8 cellular contexts compared by ENCODE assay signal in the genomic region with DNA sequence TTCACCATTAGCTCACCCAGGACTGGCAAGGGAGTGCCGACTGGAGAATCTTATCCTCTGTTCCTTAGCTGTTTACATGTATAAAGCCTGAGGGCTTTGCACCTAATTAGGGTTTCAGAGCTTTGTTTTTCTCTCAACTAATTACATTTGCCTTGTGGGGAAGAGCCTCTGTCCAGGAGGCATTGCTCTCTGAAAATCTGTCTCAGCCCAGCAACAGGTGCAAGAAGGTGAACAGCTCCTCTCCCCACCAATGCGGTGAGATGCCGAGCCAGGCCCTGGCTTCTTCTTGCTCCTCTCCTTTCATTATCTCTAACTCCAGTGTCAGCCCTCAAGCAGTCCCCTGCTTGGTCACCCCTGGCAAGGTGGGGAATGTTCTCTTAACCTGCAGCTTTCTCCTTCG. TPM values are rescaled to one million over a fixed set of nuclear protein-coding genes. Genes with fewer than 3 reads are reported as not detected.
DNase-seq lines count a peak whose midpoint lies in the region; ATAC-seq, FAIRE-seq and TF ChIP-seq lines count a peak whose summit lies in the region.
"Not testable (repeated sequence)": the region's sequence is repeated elsewhere in the genome, so short reads cannot be mapped to it uniquely, and the experiment has no call there.

No MANE protein-coding gene starts in this region.

- not testable (repeated sequence) for H3K4ac ChIP-seq in mesendoderm (ENCODE audit: low read depth, low read length)

- in situ Hi-C loops in K562 (cut with MboI) = not testable (repeated sequence)

- not testable (repeated sequence) for H3K36me3 ChIP-seq in HUES48 (ENCODE audit: control insufficient read depth, insufficient read depth, low read length); K562 (ENCODE audit: control insufficient read depth, insufficient read depth, low read length); cardiac muscle cell; mesendoderm (ENCODE audit: control insufficient read depth, insufficient read depth, low read length); psoas muscle (ENCODE audit: insufficient read depth in 1 of 2, low read depth in 1 of 2)

- 0 out of 2 replicates have a peak overlapping the region, but pooled peaks have one; percentile 44 for H2AFZ ChIP-seq in K562 (ENCODE audit: low read depth, low read length)

- H4K8ac ChIP-seq in mesendoderm (ENCODE audit: low read depth, low read length) = not testable (repeated sequence)

- not testable (repeated sequence) for H3K4me3 ChIP-seq in HUES48 (ENCODE audit: low read depth, low read length); K562; cardiac muscle cell; mesendoderm (ENCODE audit: low read length); psoas muscle

- not testable (repeated sequence) for H2BK15ac ChIP-seq in mesendoderm (replicated peaks; ENCODE audit: low read depth)

- H2BK5ac ChIP-seq in mesendoderm (ENCODE audit: low read length) = not testable (repeated sequence)

- not testable (repeated sequence) for H3K18ac ChIP-seq in mesendoderm (ENCODE audit: low read length)

- not testable (repeated sequence) for H3K4me2 ChIP-seq in K562 (ENCODE audit: insufficient read depth, low read length); mesendoderm (ENCODE audit: low read length)

- CTCF ChIA-PET in K562 (lab: Yijun Ruan, JAX; ENCODE audit: low intra/inter-chr PET ratio) = not testable (repeated sequence)

- 84% methylated on average over 2 of the region's 4 CpGs for WGBS in K562 (ENCODE audit: insufficient coverage, low coverage, missing lambda C conversion rate)
- whole genome bisulfite sequencing in mesendoderm (ENCODE audit: extremely low coverage, insufficient coverage, low lambda C conversion rate) = no CpG with 5 or more reads among the region's 4 CpGs
- 66 to 84% (median 68%) methylated on average over 2 to 4 of the region's 4 CpGs for WGBS in psoas muscle, 3 donors

- not testable (repeated sequence) for FAIRE-seq in K562 (lab: Jason Lieb, UNC)

- not testable (repeated sequence) for H2BK120ac ChIP-seq in mesendoderm (ENCODE audit: low read depth, low read length)

- H2AK5ac ChIP-seq in mesendoderm (ENCODE audit: low read length) = not testable (repeated sequence)

- not testable (repeated sequence) for H3K56ac ChIP-seq in mesendoderm (ENCODE audit: low read length)

- not testable (repeated sequence) for H3K79me2 ChIP-seq in K562 (ENCODE audit: control insufficient read depth, insufficient read depth, low read length); mesendoderm (ENCODE audit: control insufficient read depth, insufficient read depth, low read length)

- TF ChIP-seq CTCF in K562 (IDR thresholded peaks at IDR 0.05 in 2 of 3, conservative IDR thresholded peaks at IDR 0.05 in 1 of 3; ENCODE audit: insufficient read depth in 2 of 3, low read depth in 1 of 3, low read length in 3 of 3); cardiac muscle cell (IDR thresholded peaks at IDR 0.05; ENCODE audit: low read depth, low read length); psoas muscle (IDR thresholded peaks at IDR 0.05): not testable (repeated sequence)

- TF ChIP-seq EP300 in K562 (IDR thresholded peaks at IDR 0.05; ENCODE audit: low read length) = not testable (repeated sequence)

- DNase-seq in ELF-1 (ENCODE audit: low read depth, low spot score) (peak; percentile 84), NCI-H146 (lab: John Stamatoyannopoulos, UW) (peak; percentile 50), NCI-H82 (lab: John Stamatoyannopoulos, UW) (peak; percentile 55), mesendoderm (peak; percentile 39)
- DNase-seq in K562 (ENCODE audit: extremely low read depth in 1 of 4, low spot score in 3 of 4); cardiac muscle cell (ENCODE audit: low read depth in 1 of 2, low spot score in 1 of 2); psoas muscle: not testable (repeated sequence)

- H3K4me1 ChIP-seq in HUES48 (ENCODE audit: control insufficient read depth, insufficient read depth, low read length); K562 (replicated peaks in 1 of 2; ENCODE audit: control insufficient read depth in 2 of 2, insufficient read depth in 2 of 2, low read length in 2 of 2); mesendoderm (ENCODE audit: control insufficient read depth, low read depth, low read length); psoas muscle: not testable (repeated sequence)
- peaks cover 22% of the 10 kb centered on the region for H3K4me1 ChIP-seq in cardiac muscle cell (ENCODE audit: low read depth)

- peak overlapping the region; percentile 64 for H3K27ac ChIP-seq in HUES48 (ENCODE audit: low read depth, low read length)
- not testable (repeated sequence) for H3K27ac ChIP-seq in K562 (ENCODE audit: extremely low read depth, low read depth, low read length); mesendoderm (ENCODE audit: low read depth, low read length)
- peak overlapping the region; percentile 72 for H3K27ac ChIP-seq in cardiac muscle cell
- H3K27ac ChIP-seq in psoas muscle = peak overlapping the region; percentile 95

- H4K5ac ChIP-seq in mesendoderm (ENCODE audit: low read length) = not testable (repeated sequence)

- not testable (repeated sequence) for TF ChIP-seq RAD21 in K562 (CRISPR knock-in tag; conservative IDR thresholded peaks at IDR 0.05 in 1 of 2, IDR thresholded peaks at IDR 0.05 in 1 of 2)

- POLR2A ChIA-PET in K562 (lab: Yijun Ruan, JAX) = not testable (repeated sequence)

- not testable (repeated sequence) for H3K9ac ChIP-seq in HUES48 (ENCODE audit: low read depth, low read length); K562 (ENCODE audit: insufficient read depth in 1 of 2, low read depth in 2 of 2, low read length in 2 of 2); mesendoderm (ENCODE audit: low read length)

- H3K79me1 ChIP-seq in mesendoderm (ENCODE audit: low read length) = not testable (repeated sequence)

- H3K27me3 ChIP-seq in HUES48 (ENCODE audit: control insufficient read depth, insufficient read depth, low read length); K562 (ENCODE audit: control insufficient read depth in 2 of 2, insufficient read depth in 2 of 2, low read length in 2 of 2); cardiac muscle cell; mesendoderm (ENCODE audit: insufficient read depth, low read length, poor library complexity); psoas muscle (ENCODE audit: insufficient read depth in 3 of 3, low read length in 2 of 3): not testable (repeated sequence)

- H3K23ac ChIP-seq in mesendoderm (ENCODE audit: low read length) = not testable (repeated sequence)

- H3K9me1 ChIP-seq in K562 (ENCODE audit: control insufficient read depth, insufficient read depth, low read length) = not testable (repeated sequence)

- TF ChIP-seq POLR2A in K562 (conservative IDR thresholded peaks at IDR 0.05) = not testable (repeated sequence)

- not testable (repeated sequence) for ATAC-seq in K562, psoas muscle

- H4K20me1 ChIP-seq in K562 (replicated peaks; ENCODE audit: control insufficient read depth, insufficient read depth, low read length) = not testable (repeated sequence)

- intact Hi-C loops in K562 (cut with micrococcal nuclease); psoas muscle (cut with DNase I): not testable (repeated sequence)

- H3K9me3 ChIP-seq in HUES48 (ENCODE audit: control insufficient read depth, insufficient read depth, low read length); K562 (replicated peaks; ENCODE audit: control insufficient read depth, insufficient read depth, low read depth, low read length); cardiac muscle cell (ENCODE audit: low read depth); psoas muscle: not testable (repeated sequence)

- BruUV-seq in K562 (replicated peaks; lab: Mats Ljungman, UMichigan) = not testable (repeated sequence)

RNA-seq across cellular contexts. Expression of a gene that starts 43.6 kb away (rescaled TPM):
- total RNA-seq in K562 (2011; cell fraction: chromatin; rRNA removed; ENCODE audit: low replicate concordance) = 148 and 229 TPM in 2 replicates
- 41.5 and 70.5 TPM in 2 replicates for total RNA-seq in K562 (2011; cell fraction: nucleolus; rRNA removed)
- total RNA-seq in K562 (2011; cell fraction: nucleoplasm; rRNA removed) = 85.0 and 85.5 TPM in 2 replicates
- total RNA-seq in K562 (2014; rRNA removed) (40.1 and 43.1 TPM in 2 replicates), K562 (2014; rRNA removed; fragmentation: Illumina TruSeq; extraction: Trizol) (50.4 and 50.6 TPM in 2 replicates), K562 (2015; rRNA removed; fragmentation: Illumina TruSeq; extraction: Trizol) (51.9 and 55.1 TPM in 2 replicates), K562 (2021) (54.3 and 69.6 TPM in 2 replicates), cardiac muscle cell (69.9 and 93.5 TPM in 2 replicates), psoas muscle (10 to 100 TPM; 17.1 to 34.0 (median 25.8) TPM)
- polyA plus RNA-seq in K562 (2011; rRNA removed) (30.0 and 37.5 TPM in 2 replicates), K562 (2014; fragmentation: Illumina TruSeq; extraction: Trizol) (47.5 and 55.6 TPM in 2 replicates), K562 (2014; fragmentation: Nextera tagmentation; extraction: Ambion mirVana) (10 to 100 TPM; 17.0 to 20.7 TPM), K562 (2014; rRNA removed) (39.2 and 39.6 TPM in 2 replicates), cardiac muscle cell (36.8 and 54.8 TPM in 2 replicates), psoas muscle (10 to 100 TPM; 10.6 to 15.1 (median 13.9) TPM)
- polyA plus RNA-seq in K562 (2011; cell fraction: cytosol; rRNA removed) = 18.2 and 23.5 TPM in 2 replicates
- 34.9 and 41.6 TPM in 2 replicates for polyA plus RNA-seq in K562 (2011; cell fraction: nucleus; rRNA removed)
- polyA plus RNA-seq in K562 (2012) = 23.5 and 27.0 TPM in 2 replicates
- polyA minus RNA-seq in K562 (2011; rRNA and poly(A)+ RNA removed) = 125 and 160 TPM in 2 replicates
- 26.9 and 28.9 TPM in 2 replicates for polyA minus RNA-seq in K562 (2011; cell fraction: cytosol; rRNA and poly(A)+ RNA removed)
- 56.0 and 75.9 TPM in 2 replicates for polyA minus RNA-seq in K562 (2011; cell fraction: nucleus; rRNA and poly(A)+ RNA removed)
- 30.2 TPM for polyA plus RNA-seq in mesendoderm (2013, experiment 1 of 2)
- 28.5 TPM for polyA plus RNA-seq in mesendoderm (2013, experiment 2 of 2)
